15 cellular contexts compared by ENCODE assay signal in genomic region chr20:58417418-58417817, GRCh38.
"Had no signal": no experiment of that assay in that cellular context is flagged by ENCODE, and none has a peak within 500 bp of the region (broad histone marks: within the 10 kb centered on the region; RNA-seq: fewer than 3 reads in every experiment).

No MANE protein-coding gene starts in this region.

- H3K36me3 ChIP-seq: breast epithelium, prostate gland had no signal

- ATAC-seq: activated CD8-positive, alpha-beta memory T cell treated with anti-CD3 and anti-CD28 coated beads, Interleukin-2, amount 10 ng/mL, durations not matched to agents 7 days and 5 days; left cardiac atrium had no signal

- H3K9me3 Mint-ChIP-seq: stimulated activated naive CD8-positive, alpha-beta T cell treated with anti-CD3 and anti-CD28 coated beads, Interleukin-15, Interleukin-2, amounts not matched to agents 100 ng/mL and 50 ng/mL, for 24 hours had no signal

- H3K4me1 Mint-ChIP-seq: neural progenitor cell had no signal

- H3K9me3 ChIP-seq: breast epithelium, esophagus muscularis mucosa, prostate gland, right atrium auricular region, tibial nerve had no signal

- H3K4me1 ChIP-seq: breast epithelium, prostate gland, right atrium auricular region had no signal

- H3K4me3 Mint-ChIP-seq: activated CD8-positive, alpha-beta memory T cell treated with anti-CD3 and anti-CD28 coated beads, Interleukin-2, amount 10 ng/mL, durations not matched to agents 7 days and 5 days; neural progenitor cell; stimulated activated naive CD8-positive, alpha-beta T cell treated with anti-CD3 and anti-CD28 coated beads, Interleukin-15, Interleukin-2, amounts not matched to agents 100 ng/mL and 50 ng/mL, for 24 hours had no signal

- H3K27me3 Mint-ChIP-seq: activated CD8-positive, alpha-beta memory T cell treated with anti-CD3 and anti-CD28 coated beads, Interleukin-2, amount 10 ng/mL, durations not matched to agents 7 days and 5 days; stimulated activated naive CD8-positive, alpha-beta T cell treated with anti-CD3 and anti-CD28 coated beads, Interleukin-15, Interleukin-2, amounts not matched to agents 100 ng/mL and 50 ng/mL, for 24 hours had no signal

- DNase-seq: activated CD4-positive, alpha-beta T cell treated with anti-CD3 and anti-CD28 coated beads, Interleukin-2, amount 50 U/mL, for 48 hours; activated CD8-positive, alpha-beta memory T cell treated with anti-CD3 and anti-CD28 coated beads, Interleukin-2, amount 10 ng/mL, durations not matched to agents 7 days and 5 days; activated naive CD4-positive, alpha-beta T cell treated with anti-CD3 and anti-CD28 coated beads, Interleukin-2, amount 50 U/mL, for 16 hours; cerebellar nuclear complex; effector CD4-positive, alpha-beta T cell; left cardiac atrium; WERI-Rb-1 had no signal

- H3K27ac Mint-ChIP-seq: neural progenitor cell; stimulated activated naive CD8-positive, alpha-beta T cell treated with anti-CD3 and anti-CD28 coated beads, Interleukin-15, Interleukin-2, amounts not matched to agents 100 ng/mL and 50 ng/mL, for 24 hours had no signal

- H3K4me3 ChIP-seq: breast epithelium, esophagus muscularis mucosa, lung, neural progenitor cell, prostate gland, right atrium auricular region, tibial nerve had no signal
